16 cellular contexts compared by ENCODE assay signal in genomic region chr1:27811741-27812500, GRCh38. TPM values are rescaled to one million over a fixed set of nuclear protein-coding genes. Genes with fewer than 3 reads are reported as not detected.
DNase-seq lines count a peak whose midpoint lies in the region; TF ChIP-seq lines count a peak whose summit lies in the region.
"Had no signal": no experiment of that assay in that cellular context is flagged by ENCODE, and none has a peak within 500 bp of the region (broad histone marks: within the 10 kb centered on the region; RNA-seq: fewer than 3 reads in every experiment).

No MANE protein-coding gene starts in this region.

- peak overlapping the region; percentile 48 for H3K27ac Mint-ChIP-seq in activated T-cell treated with anti-CD3 and anti-CD28 coated beads, Interleukin-2, amount 50 U/mL, for 24 hours
- H3K27ac Mint-ChIP-seq in brain = peak overlapping the region in 3 of 5 experiments; percentile 10 to 82 (median 68)
- H3K27ac Mint-ChIP-seq in progenitor cell of endocrine pancreas = peak overlapping the region; percentile 84

- POLR2A ChIA-PET in HEK293 (lab: Yijun Ruan, JAX) = interaction anchor here (0.7 kb wide), 1 partner anchor 34 kb away, joined by 4 read pairs; no protein-coding TSS in a partner anchor

- no peak for DNase-seq in activated T-cell treated with anti-CD3 and anti-CD28 coated beads, Interleukin-2, amount 50 U/mL, for 24 hours
- no peak for DNase-seq in activated T-cell treated with anti-CD3 and anti-CD28 coated beads, Interleukin-2, amount 50 U/mL, for 1 hour
- no peak for DNase-seq in progenitor cell of endocrine pancreas (ENCODE audit: low spot score, unreplicated experiment)
- no peak for DNase-seq in dermis blood vessel endothelial cell
- no peak for DNase-seq in left ventricle myocardium inferior
- DNase-seq: CD8-positive, alpha-beta memory T cell; KBM-7; NCI-H1105 treated with DMSO at 0.1 percent for 48 hours; NCI-H1694; NCI-H2081 treated with DMSO at 0.1 percent for 48 hours; NCI-H446 treated with DMSO at 0.1 percent for 48 hours; NK-92 treated with Interleukin-12 subunit alpha and Interleukin-12 subunit beta, amount 100 ng/mL, for 24 hours; Peyer's patch had no signal

- no peaks in the 10 kb centered on the region for H3K9me3 Mint-ChIP-seq in activated T-cell treated with anti-CD3 and anti-CD28 coated beads, Interleukin-2, amount 50 U/mL, for 24 hours
- no peaks in the 10 kb centered on the region for H3K9me3 Mint-ChIP-seq in brain
- no peaks in the 10 kb centered on the region for H3K9me3 Mint-ChIP-seq in progenitor cell of endocrine pancreas (ENCODE audit: low read depth)
- H3K9me3 Mint-ChIP-seq: CD8-positive, alpha-beta memory T cell had no signal

- peaks cover 11 to 31% of the 10 kb centered on the region in 2 experiments; a peak in 2 of 3 replicates for H3K36me3 ChIP-seq in HEK293 (ENCODE audit: control insufficient read depth in 2 of 2, insufficient read depth in 1 of 2, low read length in 2 of 2)
- peaks cover 62% of the 10 kb centered on the region for H3K36me3 ChIP-seq in left ventricle myocardium inferior

- H3K9me3 ChIP-seq in HEK293 (ENCODE audit: control insufficient read depth, insufficient read depth, low read depth, low read length) (no peaks in the 10 kb centered on the region), left ventricle myocardium inferior (replicated peaks) (no peaks in the 10 kb centered on the region)
- H3K9me3 ChIP-seq: BLaER1 treated with 17β-estradiol and CSF1 and Interleukin-3, amounts not matched to agents 10 nM and 100 nM; Peyer's patch had no signal

- TF ChIP-seq CTCF in HEK293 (tag by site-specific recombination; IDR thresholded peaks at IDR 0.05) (no peak), brain (conservative IDR thresholded peaks at IDR 0.05) (no peak), progenitor cell of endocrine pancreas (IDR thresholded peaks at IDR 0.05; ENCODE audit: unreplicated experiment) (no peak), left ventricle myocardium inferior (IDR thresholded peaks at IDR 0.05; ENCODE audit: borderline replicate concordance) (no peak)

- H3K4me3 ChIP-seq in HEK293 (ENCODE audit: low read depth, low read length) (no peak overlapping the region), left ventricle myocardium inferior (no peak overlapping the region)
- H3K4me3 ChIP-seq: BLaER1 treated with 17β-estradiol and CSF1 and Interleukin-3, amounts not matched to agents 10 nM and 100 nM; Peyer's patch had no signal

- CTCF ChIA-PET in HEK293 (lab: Yijun Ruan, JAX) = no interaction called here

- peaks cover 50% of the 10 kb centered on the region for H3K36me3 Mint-ChIP-seq in activated T-cell treated with anti-CD3 and anti-CD28 coated beads, Interleukin-2, amount 50 U/mL, for 24 hours (ENCODE audit: low read depth)
- H3K36me3 Mint-ChIP-seq in brain = peaks cover 29% of the 10 kb centered on the region
- H3K36me3 Mint-ChIP-seq in progenitor cell of endocrine pancreas (ENCODE audit: insufficient read depth) = peaks cover 14% of the 10 kb centered on the region

- H3K27me3 ChIP-seq in left ventricle myocardium inferior (ENCODE audit: low read depth) = no peaks in the 10 kb centered on the region
- H3K27me3 ChIP-seq: BLaER1 treated with 17β-estradiol and CSF1 and Interleukin-3, amounts not matched to agents 10 nM and 100 nM; Peyer's patch had no signal

- H3K4me1 Mint-ChIP-seq in activated T-cell treated with anti-CD3 and anti-CD28 coated beads, Interleukin-2, amount 50 U/mL, for 24 hours (ENCODE audit: low read depth) = peaks cover 3% of the 10 kb centered on the region
- H3K4me1 Mint-ChIP-seq in brain (no peaks in the 10 kb centered on the region), progenitor cell of endocrine pancreas (ENCODE audit: low read depth) (peaks cover 3% of the 10 kb centered on the region)

- H3K27me3 Mint-ChIP-seq in activated T-cell treated with anti-CD3 and anti-CD28 coated beads, Interleukin-2, amount 50 U/mL, for 24 hours = no peaks in the 10 kb centered on the region
- H3K27me3 Mint-ChIP-seq in brain = no peaks in the 10 kb centered on the region
- H3K27me3 Mint-ChIP-seq in progenitor cell of endocrine pancreas = no peaks in the 10 kb centered on the region
- H3K27me3 Mint-ChIP-seq: CD8-positive, alpha-beta memory T cell had no signal

- H3K4me1 ChIP-seq in HEK293 (ENCODE audit: control insufficient read depth, insufficient read depth, low read length) = no peaks in the 10 kb centered on the region
- peaks cover 4% of the 10 kb centered on the region for H3K4me1 ChIP-seq in left ventricle myocardium inferior
- H3K4me1 ChIP-seq: BLaER1 treated with 17β-estradiol and CSF1 and Interleukin-3, amounts not matched to agents 10 nM and 100 nM had no signal

- H3K27ac ChIP-seq in HEK293 (ENCODE audit: extremely low read depth, low read depth, low read length) (no peak overlapping the region), left ventricle myocardium inferior (replicated peaks) (no peak overlapping the region)
- H3K27ac ChIP-seq: BLaER1 treated with 17β-estradiol and CSF1 and Interleukin-3, amounts not matched to agents 10 nM and 100 nM; Peyer's patch had no signal

- H3K4me3 Mint-ChIP-seq in activated T-cell treated with anti-CD3 and anti-CD28 coated beads, Interleukin-2, amount 50 U/mL, for 24 hours = no peak overlapping the region
- H3K4me3 Mint-ChIP-seq in brain (no peak overlapping the region), progenitor cell of endocrine pancreas (ENCODE audit: low read depth) (no peak overlapping the region)
- H3K4me3 Mint-ChIP-seq: CD8-positive, alpha-beta memory T cell had no signal

- intact Hi-C loops in left ventricle myocardium inferior (cut with micrococcal nuclease) = no loop called here

TF ChIP-seq in HEK293, 187 proteins besides CTCF, POLR2A, EP300 and RAD21:
- TF ChIP-seq ZBTB17 (tag by site-specific recombination; IDR thresholded peaks at IDR 0.05) (peak; percentile 45; the same call in 1 of the 2 replicates), PRDM1 (tag by site-specific recombination; IDR thresholded peaks at IDR 0.05) (no peak)

RNA-seq across cellular contexts. Expression of gene PPP1R8, which starts 18.7 kb away (rescaled TPM):
- 54.3 TPM for polyA plus RNA-seq in brain (ENCODE audit: insufficient read depth, low read depth, low replicate concordance)
- total RNA-seq in progenitor cell of endocrine pancreas = 50.4 and 52.5 TPM in 2 replicates
- total RNA-seq in dermis blood vessel endothelial cell = 51.2 and 65.1 TPM in 2 replicates
- total RNA-seq in left ventricle myocardium inferior = 24.0 TPM

RNA-seq across cellular contexts. Expression of gene STX12, which starts 38.9 kb away (rescaled TPM):
- polyA plus RNA-seq in brain (ENCODE audit: insufficient read depth, low read depth, low replicate concordance) = 52.6 TPM
- 24.3 and 26.1 TPM in 2 replicates for total RNA-seq in progenitor cell of endocrine pancreas
- 95.2 and 115 TPM in 2 replicates for total RNA-seq in dermis blood vessel endothelial cell
- 22.0 TPM for total RNA-seq in left ventricle myocardium inferior
